10 cellular contexts compared by ENCODE assay signal in genomic region chr4:2006956-2007653, GRCh38. TPM values are rescaled to one million over a fixed set of nuclear protein-coding genes. Genes with fewer than 3 reads are reported as not detected.
DNase-seq lines count a peak whose midpoint lies in the region; ATAC-seq, FAIRE-seq and TF ChIP-seq lines count a peak whose summit lies in the region.
"Had no signal": no experiment of that assay in that cellular context is flagged by ENCODE, and none has a peak within 500 bp of the region (broad histone marks: within the 10 kb centered on the region; RNA-seq: fewer than 3 reads in every experiment).

No MANE protein-coding gene starts in this region.

- no peak overlapping the region for H2AFZ ChIP-seq in keratinocyte (ENCODE audit: control insufficient read depth, low read length)

- H3K27ac Mint-ChIP-seq in activated T-cell treated with anti-CD3 and anti-CD28 coated beads, Interleukin-2, amount 50 U/mL, for 24 hours = peak overlapping the region; percentile 91
- peak overlapping the region; percentile 94 to 98 for H3K27ac Mint-ChIP-seq in activated naive CD4-positive, alpha-beta T cell treated with anti-CD3 and anti-CD28 coated beads, Interleukin-2, amount 50 U/mL, for 72 hours

- H3K27ac ChIP-seq in keratinocyte (ENCODE audit: control insufficient read depth, insufficient read depth, low read length) = no peak overlapping the region
- H3K27ac ChIP-seq in thoracic aorta = no peak overlapping the region

- H3K27me3 ChIP-seq in keratinocyte (ENCODE audit: control insufficient read depth, extremely low read depth, insufficient read depth, low read length) (no peaks in the 10 kb centered on the region), thoracic aorta (replicated peaks; ENCODE audit: insufficient read depth) (no peaks in the 10 kb centered on the region)

- no peaks in the 10 kb centered on the region for H3K27me3 Mint-ChIP-seq in activated T-cell treated with anti-CD3 and anti-CD28 coated beads, Interleukin-2, amount 50 U/mL, for 24 hours

- H3K79me2 ChIP-seq in keratinocyte (ENCODE audit: control insufficient read depth, insufficient read depth, low read length) = peaks cover 59% of the 10 kb centered on the region

- H3K4me3 ChIP-seq in keratinocyte (ENCODE audit: control insufficient read depth in 2 of 3, extremely low read depth in 1 of 3, insufficient read depth in 2 of 3, low read depth in 1 of 3, low read length in 3 of 3) (peak overlapping the region; percentile 72 to 100 (median 85)), thoracic aorta (peak overlapping the region; percentile 92)

- H3K36me3 ChIP-seq in keratinocyte (ENCODE audit: control insufficient read depth in 2 of 2, extremely low read depth in 1 of 2, insufficient read depth in 2 of 2, low read length in 2 of 2) (peaks cover 0 to 4% of the 10 kb centered on the region in 2 experiments), thoracic aorta (peaks cover 3% of the 10 kb centered on the region)

- peak overlapping the region; percentile 91 for H3K4me2 ChIP-seq in keratinocyte (ENCODE audit: control insufficient read depth, extremely low read depth, insufficient read depth, low read depth, low read length)

- H3K4me3 Mint-ChIP-seq in activated T-cell treated with anti-CD3 and anti-CD28 coated beads, Interleukin-2, amount 50 U/mL, for 24 hours = peak overlapping the region; percentile 89

- FAIRE-seq in keratinocyte (lab: Jason Lieb, UNC) = no peak
- FAIRE-seq: colon had no signal

- no peaks in the 10 kb centered on the region for H4K20me1 ChIP-seq in keratinocyte (ENCODE audit: control insufficient read depth, extremely low read depth, insufficient read depth, low read length)

- H3K9me3 ChIP-seq in keratinocyte (ENCODE audit: control insufficient read depth, low read depth, low read length) (no peaks in the 10 kb centered on the region), thoracic aorta (no peaks in the 10 kb centered on the region)

- peak overlapping the region; percentile 75 for H3K9ac ChIP-seq in keratinocyte (ENCODE audit: control insufficient read depth, extremely low read depth, insufficient read depth, low read length)

- no peak for ATAC-seq in activated naive CD4-positive, alpha-beta T cell treated with anti-CD3 and anti-CD28 coated beads, Interleukin-2, amount 50 U/mL, for 72 hours
- ATAC-seq in thoracic aorta (ENCODE audit: insufficient number of reproducible peaks, low FRiP score, low read depth) (no peak), GM21529 (IDR thresholded peaks at IDR 0.05; ENCODE audit: unreplicated experiment) (no peak)

- dilution Hi-C loops in keratinocyte (cut with MboI; ENCODE audit: extremely low pct_ligation_motif_present, low sequenced_read_pairs) = no loop called here

- no peaks in the 10 kb centered on the region for H3K9me3 Mint-ChIP-seq in activated T-cell treated with anti-CD3 and anti-CD28 coated beads, Interleukin-2, amount 50 U/mL, for 24 hours
- H3K9me3 Mint-ChIP-seq in activated naive CD4-positive, alpha-beta T cell treated with anti-CD3 and anti-CD28 coated beads, Interleukin-2, amount 50 U/mL, for 72 hours = no peaks in the 10 kb centered on the region

- no peak for DNase-seq in activated T-cell treated with anti-CD3 and anti-CD28 coated beads, Interleukin-2, amount 50 U/mL, for 24 hours
- DNase-seq in activated T-cell treated with anti-CD3 and anti-CD28 coated beads, Interleukin-2, amount 50 U/mL, for 1 hour = no peak
- no peak for DNase-seq in activated naive CD4-positive, alpha-beta T cell treated with anti-CD3 and anti-CD28 coated beads, Interleukin-2, amount 50 U/mL, for 72 hours (ENCODE audit: low spot score in 2 of 2)
- no peak for DNase-seq in keratinocyte (ENCODE audit: low read depth, low spot score)
- no peak for DNase-seq in thoracic aorta (ENCODE audit: low spot score)
- no peak for DNase-seq in SIG-M5 (lab: John Stamatoyannopoulos, UW)
- DNase-seq in NK-92 treated with Interleukin-12 subunit alpha and Interleukin-12 subunit beta, amount 100 ng/mL, for 24 hours (lab: John Stamatoyannopoulos, UW) = no peak
- DNase-seq: stimulated activated CD4-positive, alpha-beta T cell treated with anti-CD3 and anti-CD28 coated beads, Interleukin-15, amount 100 ng/mL, for 24 hours had no signal

- no peaks in the 10 kb centered on the region for H3K9me1 ChIP-seq in keratinocyte (ENCODE audit: control insufficient read depth, extremely low read depth, insufficient read depth, low read length)

- H3K36me3 Mint-ChIP-seq in activated T-cell treated with anti-CD3 and anti-CD28 coated beads, Interleukin-2, amount 50 U/mL, for 24 hours (ENCODE audit: low read depth) = peaks cover 57% of the 10 kb centered on the region
- H3K36me3 Mint-ChIP-seq in activated naive CD4-positive, alpha-beta T cell treated with anti-CD3 and anti-CD28 coated beads, Interleukin-2, amount 50 U/mL, for 72 hours = peaks cover 15 to 35% of the 10 kb centered on the region in 2 donors

- TF ChIP-seq CTCF in keratinocyte (optimal IDR thresholded peaks at IDR 0.05 in 1 of 3, IDR thresholded peaks at IDR 0.05 in 1 of 3, conservative IDR thresholded peaks at IDR 0.05 in 1 of 3; ENCODE audit: extremely low read depth in 1 of 3, insufficient read depth in 2 of 3, low read length in 3 of 3) (no peak), thoracic aorta (IDR thresholded peaks at IDR 0.05) (no peak)

- peaks cover 49% of the 10 kb centered on the region for H3K4me1 Mint-ChIP-seq in activated T-cell treated with anti-CD3 and anti-CD28 coated beads, Interleukin-2, amount 50 U/mL, for 24 hours (ENCODE audit: low read depth)

- H3K4me1 ChIP-seq in keratinocyte (ENCODE audit: control insufficient read depth, extremely low read depth, insufficient read depth, low read length) (peaks cover 17% of the 10 kb centered on the region), thoracic aorta (ENCODE audit: control insufficient read depth in 1 of 2, low read depth in 2 of 2) (peaks cover 14 to 19% of the 10 kb centered on the region in 2 donors)

RNA-seq across cellular contexts. Expression of gene NELFA, which starts 1.7 kb away (rescaled TPM):
- total RNA-seq in activated naive CD4-positive, alpha-beta T cell treated with anti-CD3 and anti-CD28 coated beads, Interleukin-2, amount 50 U/mL, for 72 hours = 10 to 100 TPM; 44.8 to 53.8 TPM
- polyA plus RNA-seq in keratinocyte = 8.0 to 12.6 TPM (median 9.9 TPM) in 3 replicates
- polyA plus RNA-seq in keratinocyte (2011; ENCODE audit: low read depth) = 10.5 TPM
- polyA plus RNA-seq in keratinocyte (2011; cell fraction: cytosol; rRNA removed) = 6.1 and 14.8 TPM in 2 replicates
- polyA plus RNA-seq in keratinocyte (2011; cell fraction: nucleus; rRNA removed) = 17.3 and 19.9 TPM in 2 replicates
- 19.4 and 19.7 TPM in 2 replicates for polyA plus RNA-seq in keratinocyte (2012; ENCODE audit: low replicate concordance)
- 3.7 to 13.6 TPM (median 5.2 TPM) in 3 replicates for polyA minus RNA-seq in keratinocyte
- polyA minus RNA-seq in keratinocyte (2011; cell fraction: cytosol; rRNA and poly(A)+ RNA removed) = 15.7 TPM
- 9.8 and 13.0 TPM in 2 replicates for polyA minus RNA-seq in keratinocyte (2011; cell fraction: nucleus; rRNA and poly(A)+ RNA removed)
- total RNA-seq in thoracic aorta = 10 to 100 TPM; 26.7 to 36.1 TPM

RNA-seq across cellular contexts. Expression of gene NAT8L, which starts 52.0 kb away (rescaled TPM):
- total RNA-seq in activated naive CD4-positive, alpha-beta T cell treated with anti-CD3 and anti-CD28 coated beads, Interleukin-2, amount 50 U/mL, for 72 hours = under 1 TPM in 1 of 2 donors, not detected in 1; 0.99 TPM
- 0.01 to 0.18 TPM (median 0.01 TPM) in 3 replicates for polyA plus RNA-seq in keratinocyte
- polyA plus RNA-seq in keratinocyte (2011; ENCODE audit: low read depth) = 0.06 TPM
- polyA plus RNA-seq in keratinocyte (2011; cell fraction: cytosol; rRNA removed) = 0.10 and 0.21 TPM in 2 replicates
- polyA plus RNA-seq in keratinocyte (2011; cell fraction: nucleus; rRNA removed) = 0.76 and 1.1 TPM in 2 replicates
- polyA plus RNA-seq in keratinocyte (2012; ENCODE audit: low replicate concordance) = 0.05 and 0.11 TPM in 2 replicates
- polyA minus RNA-seq in keratinocyte = 0.66 to 0.70 TPM in 2 of 3 replicates, not detected in the other
- polyA minus RNA-seq in keratinocyte (2011; cell fraction: cytosol; rRNA and poly(A)+ RNA removed) = 0.96 TPM
- 0.63 and 0.78 TPM in 2 replicates for polyA minus RNA-seq in keratinocyte (2011; cell fraction: nucleus; rRNA and poly(A)+ RNA removed)
- under 1 TPM in 1 of 2 donors, not detected in 1; under 0.01 TPM for total RNA-seq in thoracic aorta
